14 cellular contexts compared by ENCODE assay signal in genomic region chr6:50966532-50966931, GRCh38.
A peak's percentile ranks its signal among the peaks of the same experiment; 100 is the strongest.
DNase-seq lines count a peak whose midpoint lies in the region; ATAC-seq and TF ChIP-seq lines count a peak whose summit lies in the region.
"Had no signal": no experiment of that assay in that cellular context is flagged by ENCODE, and none has a peak within 500 bp of the region (broad histone marks: within the 10 kb centered on the region; RNA-seq: fewer than 3 reads in every experiment).

No MANE protein-coding gene starts in this region.

- TF ChIP-seq CTCF in foreskin keratinocyte (conservative IDR thresholded peaks at IDR 0.05) (no peak), type B pancreatic cell (conservative IDR thresholded peaks at IDR 0.05) (no peak)

- H3K4me1 Mint-ChIP-seq in T-helper 2 cell treated with Interferon-gamma antibody and Interleukin-4, amounts not matched to agents 5 μg/mL and 100 μg/mL, for 36 hours (ENCODE audit: low read depth): no peaks in the 10 kb centered on the region
- H3K4me1 Mint-ChIP-seq in type B pancreatic cell (ENCODE audit: unreplicated experiment): no peaks in the 10 kb centered on the region

- H3K27me3 ChIP-seq in foreskin keratinocyte: no peaks in the 10 kb centered on the region

- no peak overlapping the region for H3K27ac ChIP-seq in foreskin keratinocyte

- H3K27me3 Mint-ChIP-seq in T-helper 2 cell treated with Interferon-gamma antibody and Interleukin-4, amounts not matched to agents 5 μg/mL and 100 μg/mL, for 36 hours (ENCODE audit: low read depth): no peaks in the 10 kb centered on the region
- no peaks in the 10 kb centered on the region for H3K27me3 Mint-ChIP-seq in type B pancreatic cell

- H3K36me3 Mint-ChIP-seq in T-helper 2 cell treated with Interferon-gamma antibody and Interleukin-4, amounts not matched to agents 5 μg/mL and 100 μg/mL, for 36 hours (ENCODE audit: low read depth): no peaks in the 10 kb centered on the region
- no peaks in the 10 kb centered on the region for H3K36me3 Mint-ChIP-seq in type B pancreatic cell

- no peak overlapping the region for H3K4me3 Mint-ChIP-seq in T-helper 2 cell treated with Interferon-gamma antibody and Interleukin-4, amounts not matched to agents 5 μg/mL and 100 μg/mL, for 36 hours
- H3K4me3 Mint-ChIP-seq in type B pancreatic cell: no peak overlapping the region
- H3K4me3 Mint-ChIP-seq: activated naive CD4-positive, alpha-beta T cell treated with anti-CD3 and anti-CD28 coated beads for 36 hours had no signal

- ATAC-seq in GM18511 (IDR thresholded peaks at IDR 0.05; ENCODE audit: unreplicated experiment) (peak; percentile 92), GM21423 (IDR thresholded peaks at IDR 0.05; ENCODE audit: unreplicated experiment) (peak; percentile 97), HG03060 (IDR thresholded peaks at IDR 0.05; ENCODE audit: low read depth, unreplicated experiment) (peak; percentile 95), foreskin keratinocyte (no peak)
- ATAC-seq: sciatic nerve had no signal

- H3K9me3 Mint-ChIP-seq in T-helper 2 cell treated with Interferon-gamma antibody and Interleukin-4, amounts not matched to agents 5 μg/mL and 100 μg/mL, for 36 hours: no peaks in the 10 kb centered on the region
- no peaks in the 10 kb centered on the region for H3K9me3 Mint-ChIP-seq in type B pancreatic cell

- DNase-seq in NOMO-1 treated with dmso at 0.1 percent for 144 hours (lab: John Stamatoyannopoulos, UW; ENCODE audit: unreplicated experiment) (peak; percentile 9), foreskin keratinocyte (no peak), type B pancreatic cell (ENCODE audit: extremely low spot score, unreplicated experiment) (no peak), NCI-H1436 (lab: John Stamatoyannopoulos, UW) (no peak)
- DNase-seq in T-helper 2 cell treated with Interferon-gamma antibody and Interleukin-4, amounts not matched to agents 5 μg/mL and 100 μg/mL, for 36 hours (ENCODE audit: low spot score): no peak
- DNase-seq: activated naive CD4-positive, alpha-beta T cell treated with anti-CD3 and anti-CD28 coated beads for 36 hours; AML-193; cortex of kidney; mesenchymal stem cell; NCI-H187 had no signal

- no peaks in the 10 kb centered on the region for H3K4me1 ChIP-seq in foreskin keratinocyte

- no peak overlapping the region for H3K27ac Mint-ChIP-seq in T-helper 2 cell treated with Interferon-gamma antibody and Interleukin-4, amounts not matched to agents 5 μg/mL and 100 μg/mL, for 36 hours
- H3K27ac Mint-ChIP-seq in type B pancreatic cell: no peak overlapping the region
- H3K27ac Mint-ChIP-seq: activated naive CD4-positive, alpha-beta T cell treated with anti-CD3 and anti-CD28 coated beads for 36 hours had no signal
